25 cellular contexts compared by ENCODE assay signal in genomic region chr4:150149381-150149780, GRCh38.
DNase-seq lines count a peak whose midpoint lies in the region; FAIRE-seq and TF ChIP-seq lines count a peak whose summit lies in the region.
"Had no signal": no experiment of that assay in that cellular context is flagged by ENCODE, and none has a peak within 500 bp of the region (broad histone marks: within the 10 kb centered on the region; RNA-seq: fewer than 3 reads in every experiment).

No MANE protein-coding gene starts in this region.

- no peak overlapping the region for H2AFZ ChIP-seq in GM23248
- H2AFZ ChIP-seq in H1 (ENCODE audit: low read length): peak overlapping the region; percentile 59; the same call in 1 of the 2 replicates

- no peak overlapping the region for H3K4ac ChIP-seq in H1 (replicated peaks; ENCODE audit: insufficient read length, low read depth, low read length)

- TF ChIP-seq EP300 in H1 (IDR thresholded peaks at IDR 0.05; ENCODE audit: borderline replicate concordance in 1 of 2, low read depth in 2 of 2, low read length in 2 of 2): no peak

- no peak overlapping the region for H3K23ac ChIP-seq in H1 (ENCODE audit: insufficient read length)

- no peak overlapping the region for H4K8ac ChIP-seq in H1 (ENCODE audit: extremely low read depth, insufficient read depth, low read length)

- H4K5ac ChIP-seq in H1 (ENCODE audit: insufficient read length, low read depth, low read length): no peak overlapping the region

- H3K4me2 ChIP-seq in GM23248 (ENCODE audit: unreplicated experiment) (no peak overlapping the region), H1 (ENCODE audit: insufficient read depth in 1 of 2, low read depth in 2 of 2, low read length in 2 of 2) (no peak overlapping the region)

- DNase-seq in AG08395 (ENCODE audit: low spot score) (peak; percentile 45), GM23248 (peak; percentile 55), H1 (ENCODE audit: low read depth in 1 of 2, low spot score in 2 of 2) (no peak), myocyte (ENCODE audit: low read depth) (peak; percentile 30), WERI-Rb-1 (no peak), DMS79 treated with DMSO at 0.1 percent for 48 hours (lab: John Stamatoyannopoulos, UW) (no peak), GF-D8 (lab: John Stamatoyannopoulos, UW) (no peak)
- DNase-seq in activated CD4-positive, alpha-beta T cell treated with anti-CD3 and anti-CD28 coated beads, Interleukin-2, amount 50 U/mL, for 48 hours: no peak
- DNase-seq: activated CD8-positive, alpha-beta T cell treated with anti-CD3 and anti-CD28 coated beads, Interleukin-2, amount 10 ng/mL, durations not matched to agents 7 days and 5 days; activated T-cell treated with anti-CD3 and anti-CD28 coated beads, Interleukin-2, amount 50 U/mL, for 4 hours; CD8-positive, alpha-beta T cell; DMS79; NCI-H2029 treated with DMSO at 0.1 percent for 48 hours; NCI-H510A treated with DMSO at 0.1 percent for 48 hours; nephron progenitor cell; SIG-M5; stimulated activated CD4-positive, alpha-beta T cell treated with anti-CD3 and anti-CD28 coated beads, Interleukin-15, amount 100 ng/mL, for 24 hours; stimulated activated naive CD4-positive, alpha-beta T cell; T-helper 17 cell; trophoblast cell had no signal

- H2AK5ac ChIP-seq in H1 (ENCODE audit: low read depth, low read length): no peak overlapping the region

- TF ChIP-seq CTCF in H1 (IDR thresholded peaks at IDR 0.05; ENCODE audit: control extremely low read depth in 1 of 3, insufficient read depth in 1 of 3, low read depth in 1 of 3, low read length in 3 of 3) (no peak), WERI-Rb-1 (IDR thresholded peaks at IDR 0.05; ENCODE audit: low read depth, low read length) (no peak)

- in situ Hi-C loops in GM23248 (cut with MboI): no loop called here

- H3K9ac ChIP-seq in GM23248: no peak overlapping the region
- H3K9ac ChIP-seq in H1 (replicated peaks in 1 of 4; ENCODE audit: extremely low read depth in 1 of 4, low read depth in 3 of 4, low read length in 3 of 4): no peak overlapping the region

- H3K4me1 ChIP-seq in GM23248 (ENCODE audit: insufficient read depth) (peaks cover 37% of the 10 kb centered on the region), H1 (replicated peaks in 1 of 4; ENCODE audit: control insufficient read depth in 3 of 4, insufficient read depth in 4 of 4, low read length in 3 of 4) (no peaks in the 10 kb centered on the region)

- H2BK20ac ChIP-seq in H1 (ENCODE audit: low read length): no peak overlapping the region

- TF ChIP-seq POLR2A in H1 (IDR thresholded peaks at IDR 0.05; ENCODE audit: control extremely low read depth in 1 of 2, low read depth in 2 of 2, low read length in 2 of 2): no peak

- H3K36me3 ChIP-seq in GM23248 (ENCODE audit: low read depth): no peaks in the 10 kb centered on the region
- H3K36me3 ChIP-seq in H1 (ENCODE audit: control insufficient read depth in 2 of 4, insufficient read depth in 4 of 4, low read length in 3 of 4): no peaks in the 10 kb centered on the region
- H3K36me3 ChIP-seq in WERI-Rb-1: no peaks in the 10 kb centered on the region
- H3K36me3 ChIP-seq: HAP-1 had no signal

- no peak overlapping the region for H3K18ac ChIP-seq in H1 (ENCODE audit: extremely low read depth, low read length)

- H2BK12ac ChIP-seq in H1 (ENCODE audit: low read depth, low read length): no peak overlapping the region

- no peak for FAIRE-seq in H1 (lab: Jason Lieb, UNC)
- FAIRE-seq: bronchial epithelial cell, GM19239, K562, keratinocyte had no signal

- 41 to 52% methylated on average over 1 of the region's 1 CpG for WGBS in GM23248 (ENCODE audit: low coverage in 1 of 2, low lambda C conversion rate in 2 of 2, missing lambda C conversion rate in 2 of 2), 2 experiments
- 83% methylated on average over 1 of the region's 1 CpG; no CpG with 5 or more reads in 1 of the 2 experiments for WGBS in H1 (ENCODE audit: extremely low coverage in 1 of 2, insufficient coverage in 1 of 2, insufficient read length in 1 of 2, insufficient replicate concordance in 2 of 2, low coverage in 1 of 2, low lambda C conversion rate in 2 of 2, missing lambda C conversion rate in 1 of 2), 2 experiments

- H3K27me3 ChIP-seq in GM23248 (replicated peaks; ENCODE audit: insufficient read depth): no peaks in the 10 kb centered on the region
- no peaks in the 10 kb centered on the region for H3K27me3 ChIP-seq in H1 (replicated peaks in 1 of 4; ENCODE audit: control insufficient read depth in 3 of 4, extremely low read depth in 1 of 4, insufficient read depth in 3 of 4, low read length in 3 of 4)
- H3K27me3 ChIP-seq in WERI-Rb-1 (ENCODE audit: insufficient read depth, low read depth, severe bottlenecking): no peaks in the 10 kb centered on the region

- no peak overlapping the region for H3K27ac ChIP-seq in GM23248
- H3K27ac ChIP-seq in H1 (ENCODE audit: low read depth, low read length): no peak overlapping the region
- H3K27ac ChIP-seq in WERI-Rb-1: no peak overlapping the region

- CTCF ChIA-PET in H1 (lab: Charles Lee; ENCODE audit: partially characterized antibody): interaction anchor here (0.8 kb wide), 1 partner anchor 93 kb away, joined by 3 read pairs; no protein-coding TSS in a partner anchor

- no peak overlapping the region for H2BK120ac ChIP-seq in H1 (replicated peaks; ENCODE audit: low read depth, low read length)

- no peaks in the 10 kb centered on the region for H3K23me2 ChIP-seq in H1 (ENCODE audit: low read depth, low read length)

- POLR2A ChIA-PET in H1 (lab: Charles Lee; ENCODE audit: partially characterized antibody): no interaction called here

- H2BK5ac ChIP-seq in H1 (ENCODE audit: low read depth, low read length): no peak overlapping the region

- no peak overlapping the region for H4K91ac ChIP-seq in H1 (replicated peaks; ENCODE audit: insufficient read length, low read length)

- H3K9me3 ChIP-seq in GM23248 (ENCODE audit: low read depth): no peaks in the 10 kb centered on the region
- no peaks in the 10 kb centered on the region for H3K9me3 ChIP-seq in H1 (ENCODE audit: insufficient read depth in 2 of 2, low read depth in 1 of 2, low read length in 1 of 2)
- no peaks in the 10 kb centered on the region for H3K9me3 ChIP-seq in WERI-Rb-1 (ENCODE audit: severe bottlenecking)
- H3K9me3 ChIP-seq: HAP-1 had no signal

- peaks cover 8% of the 10 kb centered on the region; the same call in 1 of the 2 replicates for H3K79me2 ChIP-seq in GM23248 (ENCODE audit: insufficient read depth)
- H3K79me2 ChIP-seq in H1 (ENCODE audit: control insufficient read depth in 1 of 2, insufficient read depth in 2 of 2, low read length in 2 of 2): no peaks in the 10 kb centered on the region

- H4K20me1 ChIP-seq in GM23248 (ENCODE audit: insufficient read depth) (no peaks in the 10 kb centered on the region), H1 (replicated peaks in 1 of 2; ENCODE audit: control insufficient read depth in 1 of 2, insufficient read depth in 2 of 2, low read length in 2 of 2) (no peaks in the 10 kb centered on the region)

- H3K79me1 ChIP-seq in H1 (ENCODE audit: low read depth, low read length): no peaks in the 10 kb centered on the region

- TF ChIP-seq RAD21 in H1 (IDR thresholded peaks at IDR 0.05 in 1 of 2, conservative IDR thresholded peaks at IDR 0.05 in 1 of 2; ENCODE audit: low read depth in 2 of 2, low read length in 2 of 2): no peak

- H3K9me2 ChIP-seq in GM23248 (ENCODE audit: insufficient read depth): no peaks in the 10 kb centered on the region

- no peak overlapping the region for H2BK15ac ChIP-seq in H1 (ENCODE audit: low read length)

- peaks cover 21% of the 10 kb centered on the region for H3F3A ChIP-seq in GM23248 (ENCODE audit: insufficient read depth)

- H3K14ac ChIP-seq in H1 (ENCODE audit: insufficient read length): no peak overlapping the region

- H3K4me3 ChIP-seq in GM23248 (no peak overlapping the region), H1 (ENCODE audit: extremely low read depth in 1 of 4, insufficient read depth in 2 of 4, low read depth in 3 of 4, low read length in 4 of 4) (no peak overlapping the region), WERI-Rb-1 (ENCODE audit: low read depth, low read length) (no peak overlapping the region)
- H3K4me3 ChIP-seq: HAP-1, K562 had no signal

- H3K56ac ChIP-seq in H1 (replicated peaks; ENCODE audit: insufficient read length, low read depth, low read length): no peak overlapping the region

TF ChIP-seq in H1, 55 proteins besides CTCF, POLR2A, EP300 and RAD21:
- no peak for TF ChIP-seq JUND (IDR thresholded peaks at IDR 0.05; ENCODE audit: low read length)
- TF ChIP-seq RBBP5 (IDR thresholded peaks at IDR 0.05; ENCODE audit: borderline replicate concordance, low read depth, low read length): no peak
- TF ChIP-seq SUZ12 (IDR thresholded peaks at IDR 0.05; ENCODE audit: low read length): no peak
- TF ChIP-seq HDAC6 (IDR thresholded peaks at IDR 0.05; ENCODE audit: low read depth, low read length): no peak
- no peak for TF ChIP-seq E2F6 (IDR thresholded peaks at IDR 0.05)
- TF ChIP-seq POLR2AphosphoS5 (IDR thresholded peaks at IDR 0.05; ENCODE audit: low read depth, low read length): no peak
- TF ChIP-seq TBP (IDR thresholded peaks at IDR 0.05; ENCODE audit: low read depth, low read length): no peak
- no peak for TF ChIP-seq BCL11A (IDR thresholded peaks at IDR 0.05; ENCODE audit: low read depth in 2 of 2, low read length in 2 of 2)
- TF ChIP-seq JUN (IDR thresholded peaks at IDR 0.05; ENCODE audit: low read depth, low read length): no peak
- no peak for TF ChIP-seq SP1 (IDR thresholded peaks at IDR 0.05; ENCODE audit: low read depth, low read length)

Comparison
In these comparisons a context has a peak if more than half of its experiments do, and no peak if none do; other contexts are left out.
1. DNase-seq: peak in AG08395 (single experiment), GM23248 (single experiment) and myocyte (single experiment); none in H1 (0 of 2), WERI-Rb-1 (single experiment), DMS79 treated with DMSO at 0.1 percent for 48 hours (single experiment), GF-D8 (single experiment) and activated CD4-positive, alpha-beta T cell treated with anti-CD3 and anti-CD28 coated beads, Interleukin-2, amount 50 U/mL, for 48 hours (0 of 2).